ENCODE assay signal across 2 cellular contexts in genomic region chr4:40546506-40546905, GRCh38.
TF ChIP-seq lines count a peak whose summit lies in the region.

No MANE protein-coding gene starts in this region.

TF ChIP-seq in GM23338, 12 proteins besides CTCF, POLR2A, EP300 and RAD21 (continued from another document):
- TF ChIP-seq ZNF114 (CRISPR knock-in tag; IDR thresholded peaks at IDR 0.05) (no peak), NANOG (IDR thresholded peaks at IDR 0.05; ENCODE audit: borderline replicate concordance) (no peak), CREB1 (CRISPR knock-in tag; IDR thresholded peaks at IDR 0.05; ENCODE audit: low read depth) (no peak), ZNF462 (CRISPR knock-in tag; IDR thresholded peaks at IDR 0.05) (no peak), POLR2AphosphoS5 (IDR thresholded peaks at IDR 0.05; ENCODE audit: low read depth) (no peak), JUNB (IDR thresholded peaks at IDR 0.05; ENCODE audit: unreplicated experiment) (no peak), EZH2 (IDR thresholded peaks at IDR 0.05; ENCODE audit: low read depth, unreplicated experiment) (no peak)
- TF ChIP-seq, protein P1, sequence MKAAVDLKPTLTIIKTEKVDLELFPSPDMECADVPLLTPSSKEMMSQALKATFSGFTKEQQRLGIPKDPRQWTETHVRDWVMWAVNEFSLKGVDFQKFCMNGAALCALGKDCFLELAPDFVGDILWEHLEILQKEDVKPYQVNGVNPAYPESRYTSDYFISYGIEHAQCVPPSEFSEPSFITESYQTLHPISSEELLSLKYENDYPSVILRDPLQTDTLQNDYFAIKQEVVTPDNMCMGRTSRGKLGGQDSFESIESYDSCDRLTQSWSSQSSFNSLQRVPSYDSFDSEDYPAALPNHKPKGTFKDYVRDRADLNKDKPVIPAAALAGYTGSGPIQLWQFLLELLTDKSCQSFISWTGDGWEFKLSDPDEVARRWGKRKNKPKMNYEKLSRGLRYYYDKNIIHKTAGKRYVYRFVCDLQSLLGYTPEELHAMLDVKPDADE (IDR thresholded peaks at IDR 0.05) = no peak

TF ChIP-seq in HepG2, 621 proteins besides CTCF, POLR2A, EP300 and RAD21 (continued from another document and continues in another):
- TF ChIP-seq SAP130 (CRISPR knock-in tag; IDR thresholded peaks at IDR 0.05; ENCODE audit: low read depth) (0 out of 2 replicates have a peak, but pooled peaks have one; percentile 20), TFDP1 (CRISPR knock-in tag; IDR thresholded peaks at IDR 0.05; ENCODE audit: borderline replicate concordance) (no peak), PPARG (CRISPR knock-in tag; conservative IDR thresholded peaks at IDR 0.05) (0 out of 2 replicates have a peak, but pooled peaks have one; percentile 37), ZNF282 (IDR thresholded peaks at IDR 0.05; ENCODE audit: partially characterized antibody) (no peak), ZNF574 (CRISPR knock-in tag; IDR thresholded peaks at IDR 0.05) (no peak), TBX3 (IDR thresholded peaks at IDR 0.05; ENCODE audit: borderline replicate concordance) (peak; percentile 57; the same call in 1 of the 2 replicates), HNF4G (IDR thresholded peaks at IDR 0.05; ENCODE audit: borderline replicate concordance, low read depth, low read length) (peak; percentile 44; the same call in 1 of the 2 replicates), HNF4G (CRISPR knock-in tag; IDR thresholded peaks at IDR 0.05; ENCODE audit: borderline replicate concordance, low read depth) (no peak), HOXA3 (CRISPR knock-in tag; IDR thresholded peaks at IDR 0.05) (no peak), ZSCAN30 (CRISPR knock-in tag; IDR thresholded peaks at IDR 0.05) (no peak), MEIS2 (CRISPR knock-in tag; IDR thresholded peaks at IDR 0.05) (no peak), NR2F6 (IDR thresholded peaks at IDR 0.05) (no peak), NR2F6 (CRISPR knock-in tag; IDR thresholded peaks at IDR 0.05) (0 out of 2 replicates have a peak, but pooled peaks have one; percentile 7), KDM5B (CRISPR knock-in tag; IDR thresholded peaks at IDR 0.05; ENCODE audit: borderline replicate concordance) (no peak), GRHL1 (CRISPR knock-in tag; conservative IDR thresholded peaks at IDR 0.05) (no peak), ZKSCAN1 (IDR thresholded peaks at IDR 0.05; ENCODE audit: low read length) (no peak), GPN1 (CRISPR knock-in tag; IDR thresholded peaks at IDR 0.05; ENCODE audit: borderline replicate concordance) (no peak), AHDC1 (CRISPR knock-in tag; IDR thresholded peaks at IDR 0.05; ENCODE audit: borderline replicate concordance) (no peak), MIXL1 (CRISPR knock-in tag; IDR thresholded peaks at IDR 0.05) (0 out of 2 replicates have a peak, but pooled peaks have one; percentile 21), KDM5A (IDR thresholded peaks at IDR 0.05; ENCODE audit: borderline replicate concordance, low read length) (no peak), TBX2 (CRISPR knock-in tag; IDR thresholded peaks at IDR 0.05; ENCODE audit: borderline replicate concordance) (peak; percentile 20; the same call in 1 of the 2 replicates), ZIK1 (CRISPR knock-in tag; IDR thresholded peaks at IDR 0.05; ENCODE audit: borderline replicate concordance, low read depth) (no peak)
- TF ChIP-seq, protein P2, sequence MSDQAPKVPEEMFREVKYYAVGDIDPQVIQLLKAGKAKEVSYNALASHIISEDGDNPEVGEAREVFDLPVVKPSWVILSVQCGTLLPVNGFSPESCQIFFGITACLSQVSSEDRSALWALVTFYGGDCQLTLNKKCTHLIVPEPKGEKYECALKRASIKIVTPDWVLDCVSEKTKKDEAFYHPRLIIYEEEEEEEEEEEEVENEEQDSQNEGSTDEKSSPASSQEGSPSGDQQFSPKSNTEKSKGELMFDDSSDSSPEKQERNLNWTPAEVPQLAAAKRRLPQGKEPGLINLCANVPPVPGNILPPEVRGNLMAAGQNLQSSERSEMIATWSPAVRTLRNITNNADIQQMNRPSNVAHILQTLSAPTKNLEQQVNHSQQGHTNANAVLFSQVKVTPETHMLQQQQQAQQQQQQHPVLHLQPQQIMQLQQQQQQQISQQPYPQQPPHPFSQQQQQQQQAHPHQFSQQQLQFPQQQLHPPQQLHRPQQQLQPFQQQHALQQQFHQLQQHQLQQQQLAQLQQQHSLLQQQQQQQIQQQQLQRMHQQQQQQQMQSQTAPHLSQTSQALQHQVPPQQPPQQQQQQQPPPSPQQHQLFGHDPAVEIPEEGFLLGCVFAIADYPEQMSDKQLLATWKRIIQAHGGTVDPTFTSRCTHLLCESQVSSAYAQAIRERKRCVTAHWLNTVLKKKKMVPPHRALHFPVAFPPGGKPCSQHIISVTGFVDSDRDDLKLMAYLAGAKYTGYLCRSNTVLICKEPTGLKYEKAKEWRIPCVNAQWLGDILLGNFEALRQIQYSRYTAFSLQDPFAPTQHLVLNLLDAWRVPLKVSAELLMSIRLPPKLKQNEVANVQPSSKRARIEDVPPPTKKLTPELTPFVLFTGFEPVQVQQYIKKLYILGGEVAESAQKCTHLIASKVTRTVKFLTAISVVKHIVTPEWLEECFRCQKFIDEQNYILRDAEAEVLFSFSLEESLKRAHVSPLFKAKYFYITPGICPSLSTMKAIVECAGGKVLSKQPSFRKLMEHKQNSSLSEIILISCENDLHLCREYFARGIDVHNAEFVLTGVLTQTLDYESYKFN (CRISPR knock-in tag; conservative IDR thresholded peaks at IDR 0.05) = peak; percentile 55; the same call in 1 of the 2 replicates
- TF ChIP-seq, protein P3, sequence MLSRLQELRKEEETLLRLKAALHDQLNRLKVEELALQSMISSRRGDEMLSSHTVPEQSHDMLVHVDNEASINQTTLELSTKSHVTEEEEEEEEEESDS (CRISPR knock-in tag; IDR thresholded peaks at IDR 0.05; ENCODE audit: borderline replicate concordance) = no peak
- TF ChIP-seq, protein P4, sequence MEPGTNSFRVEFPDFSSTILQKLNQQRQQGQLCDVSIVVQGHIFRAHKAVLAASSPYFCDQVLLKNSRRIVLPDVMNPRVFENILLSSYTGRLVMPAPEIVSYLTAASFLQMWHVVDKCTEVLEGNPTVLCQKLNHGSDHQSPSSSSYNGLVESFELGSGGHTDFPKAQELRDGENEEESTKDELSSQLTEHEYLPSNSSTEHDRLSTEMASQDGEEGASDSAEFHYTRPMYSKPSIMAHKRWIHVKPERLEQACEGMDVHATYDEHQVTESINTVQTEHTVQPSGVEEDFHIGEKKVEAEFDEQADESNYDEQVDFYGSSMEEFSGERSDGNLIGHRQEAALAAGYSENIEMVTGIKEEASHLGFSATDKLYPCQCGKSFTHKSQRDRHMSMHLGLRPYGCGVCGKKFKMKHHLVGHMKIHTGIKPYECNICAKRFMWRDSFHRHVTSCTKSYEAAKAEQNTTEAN (CRISPR knock-in tag; conservative IDR thresholded peaks at IDR 0.05) = no peak
- TF ChIP-seq, protein P5, sequence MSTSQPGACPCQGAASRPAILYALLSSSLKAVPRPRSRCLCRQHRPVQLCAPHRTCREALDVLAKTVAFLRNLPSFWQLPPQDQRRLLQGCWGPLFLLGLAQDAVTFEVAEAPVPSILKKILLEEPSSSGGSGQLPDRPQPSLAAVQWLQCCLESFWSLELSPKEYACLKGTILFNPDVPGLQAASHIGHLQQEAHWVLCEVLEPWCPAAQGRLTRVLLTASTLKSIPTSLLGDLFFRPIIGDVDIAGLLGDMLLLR (CRISPR knock-in tag; IDR thresholded peaks at IDR 0.05) = no peak
- TF ChIP-seq, protein P6, sequence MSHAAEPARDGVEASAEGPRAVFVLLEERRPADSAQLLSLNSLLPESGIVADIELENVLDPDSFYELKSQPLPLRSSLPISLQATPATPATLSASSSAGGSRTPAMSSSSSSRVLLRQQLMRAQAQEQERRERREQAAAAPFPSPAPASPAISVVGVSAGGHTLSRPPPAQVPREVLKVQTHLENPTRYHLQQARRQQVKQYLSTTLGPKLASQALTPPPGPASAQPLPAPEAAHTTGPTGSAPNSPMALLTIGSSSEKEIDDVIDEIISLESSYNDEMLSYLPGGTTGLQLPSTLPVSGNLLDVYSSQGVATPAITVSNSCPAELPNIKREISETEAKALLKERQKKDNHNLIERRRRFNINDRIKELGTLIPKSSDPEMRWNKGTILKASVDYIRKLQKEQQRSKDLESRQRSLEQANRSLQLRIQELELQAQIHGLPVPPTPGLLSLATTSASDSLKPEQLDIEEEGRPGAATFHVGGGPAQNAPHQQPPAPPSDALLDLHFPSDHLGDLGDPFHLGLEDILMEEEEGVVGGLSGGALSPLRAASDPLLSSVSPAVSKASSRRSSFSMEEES (CRISPR knock-in tag; IDR thresholded peaks at IDR 0.05) = peak; percentile 70
- TF ChIP-seq, protein P7, sequence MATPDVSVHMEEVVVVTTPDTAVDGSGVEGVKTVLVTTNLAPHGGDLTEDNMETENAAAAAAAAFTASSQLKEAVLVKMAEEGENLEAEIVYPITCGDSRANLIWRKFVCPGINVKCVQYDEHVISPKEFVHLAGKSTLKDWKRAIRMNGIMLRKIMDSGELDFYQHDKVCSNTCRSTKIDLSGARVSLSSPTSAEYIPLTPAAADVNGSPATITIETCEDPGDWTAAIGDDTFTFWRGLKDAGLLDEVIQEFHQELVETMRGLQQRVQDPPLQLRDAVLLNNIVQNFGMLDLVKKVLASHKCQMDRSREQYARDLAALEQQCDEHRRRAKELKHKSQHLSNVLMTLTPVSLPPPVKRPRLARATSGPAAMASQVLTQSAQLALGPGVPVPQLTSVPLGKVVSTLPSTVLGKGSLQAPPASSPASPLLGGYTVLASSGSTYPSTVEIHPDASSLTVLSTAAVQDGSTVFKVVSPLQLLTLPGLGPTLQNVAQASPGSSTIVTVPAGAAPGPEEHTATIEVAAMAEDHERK (CRISPR knock-in tag; IDR thresholded peaks at IDR 0.05; ENCODE audit: low read depth) = no peak
